In genomic region chr20:2524435-2525272, GRCh38 we compare ENCODE assay signal across 8 cellular contexts. TPM values are rescaled to one million over a fixed set of nuclear protein-coding genes. Genes with fewer than 3 reads are reported as not detected.
DNase-seq lines count a peak whose midpoint lies in the region; ATAC-seq and TF ChIP-seq lines count a peak whose summit lies in the region.

No MANE protein-coding gene starts in this region.

- H3K27ac ChIP-seq in SJSA1 (peak overlapping the region; percentile 82), suprapubic skin (peak overlapping the region; percentile 87)

- H3K9me3 ChIP-seq in Loucy (ENCODE audit: insufficient read depth, low read depth, low read length): no peaks in the 10 kb centered on the region
- no peaks in the 10 kb centered on the region for H3K9me3 ChIP-seq in SJSA1 (replicated peaks)
- no peaks in the 10 kb centered on the region for H3K9me3 ChIP-seq in suprapubic skin

- no peak for TF ChIP-seq EP300 in suprapubic skin (IDR thresholded peaks at IDR 0.05)

- H3F3A ChIP-seq in Loucy (ENCODE audit: low read depth): no peaks in the 10 kb centered on the region

- H3K36me3 Mint-ChIP-seq in activated naive CD4-positive, alpha-beta T cell treated with anti-CD3 and anti-CD28 coated beads, Interleukin-2, amount 10 ng/mL, durations not matched to agents 7 days and 5 days: no peaks in the 10 kb centered on the region

- peak; percentile 94 for TF ChIP-seq CTCF in Loucy (conservative IDR thresholded peaks at IDR 0.05; ENCODE audit: low read length)
- TF ChIP-seq CTCF in suprapubic skin (IDR thresholded peaks at IDR 0.05): peak; percentile 76 to 98

- under 1% methylated on average over 41 of the region's 68 CpGs for WGBS in suprapubic skin

- no peaks in the 10 kb centered on the region for H3K36me3 ChIP-seq in Loucy (ENCODE audit: insufficient read depth, low read length)
- no peaks in the 10 kb centered on the region; the same call in 1 of the 2 replicates for H3K36me3 ChIP-seq in SJSA1
- H3K36me3 ChIP-seq in suprapubic skin: no peaks in the 10 kb centered on the region

- peak overlapping the region; percentile 85 for H3K4me3 Mint-ChIP-seq in activated naive CD4-positive, alpha-beta T cell treated with anti-CD3 and anti-CD28 coated beads, Interleukin-2, amount 10 ng/mL, durations not matched to agents 7 days and 5 days

- H3K27ac Mint-ChIP-seq in activated naive CD4-positive, alpha-beta T cell treated with anti-CD3 and anti-CD28 coated beads, Interleukin-2, amount 10 ng/mL, durations not matched to agents 7 days and 5 days: peak overlapping the region; percentile 88

- peak; percentile 61 for ATAC-seq in GM21526 (IDR thresholded peaks at IDR 0.05; ENCODE audit: low FRiP score, unreplicated experiment)

- TF ChIP-seq POLR2A in suprapubic skin (IDR thresholded peaks at IDR 0.05): peak in 1 of 2 donors; percentile 27

- H3K9me3 Mint-ChIP-seq in activated naive CD4-positive, alpha-beta T cell treated with anti-CD3 and anti-CD28 coated beads, Interleukin-2, amount 10 ng/mL, durations not matched to agents 7 days and 5 days: no peaks in the 10 kb centered on the region

- no peaks in the 10 kb centered on the region for H4K20me1 ChIP-seq in Loucy (ENCODE audit: insufficient read depth, low read length, poor library complexity, severe bottlenecking)

- H3K4me1 Mint-ChIP-seq in activated naive CD4-positive, alpha-beta T cell treated with anti-CD3 and anti-CD28 coated beads, Interleukin-2, amount 10 ng/mL, durations not matched to agents 7 days and 5 days: peaks cover 28% of the 10 kb centered on the region

- H3K27me3 Mint-ChIP-seq in activated naive CD4-positive, alpha-beta T cell treated with anti-CD3 and anti-CD28 coated beads, Interleukin-2, amount 10 ng/mL, durations not matched to agents 7 days and 5 days: peaks cover 50% of the 10 kb centered on the region

- CTCF ChIA-PET in activated naive CD4-positive, alpha-beta T cell treated with anti-CD3 and anti-CD28 coated beads, Interleukin-2, amount 10 ng/mL, durations not matched to agents 7 days and 5 days (lab: Charles Lee): interaction anchor here (0.6 to 5.6 kb wide), 9 partner anchors 8 to 548 kb away, joined by 3 to 82 read pairs (median 3); partner anchors contain the start of genes SNRPB and ZNF343

- H3K4me2 ChIP-seq in Loucy (ENCODE audit: low read depth, low read length, poor library complexity, severe bottlenecking): peak overlapping the region; percentile 97

- H2AFZ ChIP-seq in Loucy (ENCODE audit: low read length): peak overlapping the region; percentile 93

- H3K9ac ChIP-seq in Loucy (ENCODE audit: low read depth, low read length, poor library complexity, severe bottlenecking): peak overlapping the region; percentile 82

- H3K9me2 ChIP-seq in Loucy (replicated peaks; ENCODE audit: low read depth, low read length): no peaks in the 10 kb centered on the region

- H3K79me2 ChIP-seq in Loucy (ENCODE audit: insufficient read depth, low read length): no peaks in the 10 kb centered on the region

- DNase-seq in D341Med (ENCODE audit: low spot score) (peak; percentile 89), SJSA1 (ENCODE audit: low read depth in 1 of 2, low spot score in 2 of 2) (peak; percentile 84 to 86), globus pallidus (ENCODE audit: low spot score) (peak; percentile 82), occipital lobe (lab: John Stamatoyannopoulos, UW) (peak; percentile 70), suprapubic skin (ENCODE audit: low spot score in 2 of 2) (peak; percentile 92 to 94)
- DNase-seq in activated naive CD4-positive, alpha-beta T cell treated with anti-CD3 and anti-CD28 coated beads, Interleukin-2, amount 10 ng/mL, durations not matched to agents 7 days and 5 days: peak; percentile 94

- H3K4me1 ChIP-seq in Loucy (ENCODE audit: insufficient read depth, low read length, poor library complexity, severe bottlenecking) (peaks cover 8% of the 10 kb centered on the region), SJSA1 (replicated peaks) (peaks cover 11% of the 10 kb centered on the region), suprapubic skin (peaks cover 10% of the 10 kb centered on the region)

- H3K27me3 ChIP-seq in Loucy (ENCODE audit: insufficient read depth, low read length, poor library complexity, severe bottlenecking): no peaks in the 10 kb centered on the region
- no peaks in the 10 kb centered on the region for H3K27me3 ChIP-seq in SJSA1 (replicated peaks)
- H3K27me3 ChIP-seq in suprapubic skin: no peaks in the 10 kb centered on the region

- H3K4me3 ChIP-seq in Loucy (ENCODE audit: low read length, poor library complexity, severe bottlenecking) (peak overlapping the region; percentile 90), SJSA1 (peak overlapping the region; percentile 68), suprapubic skin (peak overlapping the region; percentile 67)

RNA-seq across cellular contexts. Expression of gene TMC2, which starts 11.7 kb away (rescaled TPM):
- total RNA-seq in SJSA1 (2014; rRNA removed; shearing (Covaris generic)): not detected in 2 replicates
- total RNA-seq in occipital lobe: 1.7 TPM
- total RNA-seq in suprapubic skin: not detected

RNA-seq across cellular contexts. Expression of gene ZNF343, which starts 15.9 kb away (rescaled TPM):
- total RNA-seq in SJSA1 (2014; rRNA removed; shearing (Covaris generic)): 6.9 and 8.4 TPM in 2 replicates
- total RNA-seq in occipital lobe (11.5 TPM), suprapubic skin (10 to 100 TPM in 3 of 4 donors, 1 to 10 TPM in 1; 7.9 to 19.2 (median 13.5) TPM)

RNA-seq across cellular contexts. Expression of gene SNRPB, which starts 54.1 kb away (rescaled TPM):
- 876 and 883 TPM in 2 replicates for total RNA-seq in SJSA1 (2014; rRNA removed; shearing (Covaris generic))
- total RNA-seq in occipital lobe (43.5 TPM), suprapubic skin (100 to 1,000 TPM; 133 to 250 (median 221) TPM)

Comparison
In these comparisons a context has a peak if more than half of its experiments do, and no peak if none do; other contexts are left out.
1. Peak in every context shown above with its lines: DNase-seq, ATAC-seq, H3K4me3 ChIP-seq and H3K27ac ChIP-seq.